16 cellular contexts compared by ENCODE assay signal in the genomic region with DNA sequence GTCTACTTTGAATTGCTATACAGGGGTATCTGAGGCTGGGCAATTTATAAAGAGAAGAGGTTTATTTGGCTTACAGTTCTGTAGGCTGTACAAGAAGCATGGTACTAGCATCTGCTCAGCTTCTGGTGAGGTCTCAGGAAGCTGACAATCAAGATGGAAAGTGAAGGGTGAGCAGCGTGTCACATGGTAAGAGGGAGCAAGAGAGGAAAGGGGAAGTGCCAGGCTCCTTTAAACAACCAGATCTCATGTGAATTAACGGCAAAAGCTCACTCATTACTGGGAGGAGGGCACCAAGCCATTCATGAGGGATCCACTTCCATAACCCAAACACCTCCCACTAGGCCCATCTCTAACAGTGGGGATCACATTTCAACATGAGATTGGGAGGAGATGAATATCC.
"Had no signal": no experiment of that assay in that cellular context is flagged by ENCODE, and none has a peak within 500 bp of the region (broad histone marks: within the 10 kb centered on the region; RNA-seq: fewer than 3 reads in every experiment).

No MANE protein-coding gene starts in this region.

- DNase-seq: activated CD4-positive, alpha-beta T cell treated with anti-CD3 and anti-CD28 coated beads for 1 hour; activated CD4-positive, alpha-beta T cell treated with anti-CD3 and anti-CD28 coated beads, Interleukin-2, amount 50 U/mL, for 4 hours; activated CD8-positive, alpha-beta memory T cell treated with anti-CD3 and anti-CD28 coated beads for 24 hours; activated CD8-positive, alpha-beta memory T cell treated with anti-CD3 and anti-CD28 coated beads, Interleukin-2, amount 50 U/mL, for 4 hours; activated T-cell treated with anti-CD3 and anti-CD28 coated beads, Interleukin-2, amount 50 U/mL, for 24 hours; central memory CD4-positive, alpha-beta T cell; dermis blood vessel endothelial cell; effector CD8-positive, alpha-beta T cell; erythroblast; foreskin keratinocyte; left colon; ovary; stimulated activated CD4-positive, alpha-beta T cell treated with anti-CD3 and anti-CD28 coated beads, Interleukin-4, amount 100 ng/mL, for 24 hours; stimulated activated naive CD8-positive, alpha-beta T cell treated with anti-CD3 and anti-CD28 coated beads, Interleukin-15, Interleukin-2, amounts not matched to agents 100 U/mL and 50 U/mL, for 24 hours; T1000; thyroid gland had no signal
